ENCODE assay signal across 22 cellular contexts in the genomic region with DNA sequence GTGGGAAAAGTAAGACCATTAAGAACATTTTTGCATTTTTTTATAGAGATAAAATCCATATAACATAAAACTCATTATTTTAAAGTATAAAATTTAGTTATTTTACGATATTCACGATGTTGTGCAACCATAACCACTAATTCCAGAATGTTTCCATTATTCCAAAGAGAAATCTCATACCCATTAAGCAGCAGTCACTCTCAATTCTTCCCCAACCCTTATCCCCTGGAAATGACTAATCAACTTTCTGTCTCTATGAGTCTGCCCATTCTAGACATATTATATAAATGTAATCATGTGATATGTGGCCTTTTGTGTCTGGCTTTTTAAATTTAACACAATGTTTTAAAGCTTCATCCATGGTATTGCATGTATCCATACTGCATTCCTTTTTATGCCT.
"Had no signal": no experiment of that assay in that cellular context is flagged by ENCODE, and none has a peak within 500 bp of the region (broad histone marks: within the 10 kb centered on the region; RNA-seq: fewer than 3 reads in every experiment).

No MANE protein-coding gene starts in this region.

- DNase-seq: activated CD4-positive, alpha-beta T cell treated with anti-CD3 and anti-CD28 coated beads, Interleukin-2, amount 10 ng/mL, durations not matched to agents 24 days and 14 days; activated CD8-positive, alpha-beta T cell treated with anti-CD3 and anti-CD28 coated beads, Interleukin-2, amount 10 ng/mL, durations not matched to agents 7 days and 5 days; activated gamma-delta T cell; aorta; colonic mucosa; endodermal cell; heart left ventricle; islet precursor cell; left colon; naive thymus-derived CD4-positive, alpha-beta T cell; occipital lobe; posterior cingulate gyrus; right lobe of liver; small intestine; stimulated activated CD4-positive, alpha-beta T cell treated with anti-CD3 and anti-CD28 coated beads, Interleukin-15, amount 100 ng/mL, for 24 hours; stimulated activated naive CD4-positive, alpha-beta T cell; testis; uterus had no signal

- ATAC-seq: activated CD4-positive, CD25-positive, alpha-beta regulatory T cell treated with anti-CD3 and anti-CD28 coated beads, Interleukin-2, amount 50 U/mL, for 24 hours; activated CD8-positive, alpha-beta T cell treated with anti-CD3 and anti-CD28 coated beads, Interleukin-2, amount 10 ng/mL, durations not matched to agents 7 days and 5 days; activated naive CD4-positive, alpha-beta T cell treated with anti-CD3 and anti-CD28 coated beads, Interleukin-2, amount 50 U/mL, for 72 hours; heart left ventricle; left colon; naive thymus-derived CD4-positive, alpha-beta T cell; right lobe of liver had no signal

- H3K27me3 ChIP-seq: colonic mucosa, heart left ventricle, right lobe of liver, testis, uterus had no signal

- H3K36me3 ChIP-seq: colonic mucosa, heart left ventricle, right lobe of liver, uterus had no signal

- H3K4me1 ChIP-seq: colonic mucosa, right lobe of liver, testis, uterus had no signal

- H3K9me3 ChIP-seq: colonic mucosa, heart left ventricle, right lobe of liver, testis, uterus had no signal

- H3K4me3 ChIP-seq: colonic mucosa, heart left ventricle, right lobe of liver, testis, uterus had no signal

- FAIRE-seq: small intestine had no signal

- H3K27ac ChIP-seq: colonic mucosa, epithelial cell of prostate, heart left ventricle, right lobe of liver, testis, uterus, VCaP had no signal
